1 cellular context compared by ENCODE assay signal in genomic region chr2:207619764-207620203, GRCh38.
TF ChIP-seq lines count a peak whose summit lies in the region.

No MANE protein-coding gene starts in this region.

TF ChIP-seq in HepG2, 621 proteins besides CTCF, POLR2A, EP300 and RAD21 (continued from another document and continues in another):
- no peak for TF ChIP-seq ARNT (IDR thresholded peaks at IDR 0.05)
- peak; percentile 83; the same call in 1 of the 2 replicates for TF ChIP-seq HMGXB3 (CRISPR knock-in tag; IDR thresholded peaks at IDR 0.05; ENCODE audit: borderline replicate concordance)
- no peak for TF ChIP-seq U2AF1 (optimal IDR thresholded peaks at IDR 0.05; ENCODE audit: low read depth, low read length)
- TF ChIP-seq KMT2B (CRISPR knock-in tag; IDR thresholded peaks at IDR 0.05): peak; percentile 60; the same call in 1 of the 2 replicates
- TF ChIP-seq PREB (CRISPR knock-in tag; IDR thresholded peaks at IDR 0.05): no peak
- TF ChIP-seq LCORL (IDR thresholded peaks at IDR 0.05): no peak
- TF ChIP-seq LCORL (CRISPR knock-in tag; IDR thresholded peaks at IDR 0.05): 0 out of 2 replicates have a peak, but pooled peaks have one; percentile 25
- TF ChIP-seq YEATS2 (CRISPR knock-in tag; IDR thresholded peaks at IDR 0.05; ENCODE audit: borderline replicate concordance): peak; percentile 55; the same call in 1 of the 2 replicates
- peak; percentile 42; the same call in 1 of the 2 replicates for TF ChIP-seq ZNF691 (CRISPR knock-in tag; IDR thresholded peaks at IDR 0.05; ENCODE audit: borderline replicate concordance, low read depth)
- TF ChIP-seq MAZ (IDR thresholded peaks at IDR 0.05; ENCODE audit: borderline replicate concordance, low read depth, low read length): no peak
- TF ChIP-seq MAZ (CRISPR knock-in tag; IDR thresholded peaks at IDR 0.05; ENCODE audit: low read depth): 0 out of 2 replicates have a peak, but pooled peaks have one; percentile 23
- no peak for TF ChIP-seq BATF2 (CRISPR knock-in tag; IDR thresholded peaks at IDR 0.05)
- no peak for TF ChIP-seq DBP (CRISPR knock-in tag; IDR thresholded peaks at IDR 0.05; ENCODE audit: not compliant biosample characterization)
- TF ChIP-seq NCOA5 (CRISPR knock-in tag; IDR thresholded peaks at IDR 0.05): no peak
- TF ChIP-seq ZNF850 (CRISPR knock-in tag; conservative IDR thresholded peaks at IDR 0.05): no peak
- TF ChIP-seq ESRRA (CRISPR knock-in tag; IDR thresholded peaks at IDR 0.05; ENCODE audit: low read depth): peak; percentile 93
- TF ChIP-seq ZNF142 (CRISPR knock-in tag; IDR thresholded peaks at IDR 0.05): no peak
- peak; percentile 54 for TF ChIP-seq ERF (CRISPR knock-in tag; IDR thresholded peaks at IDR 0.05)
- peak; percentile 43; the same call in 1 of the 2 replicates for TF ChIP-seq TFE3 (CRISPR knock-in tag; IDR thresholded peaks at IDR 0.05)
- peak; percentile 84; the same call in 1 of the 2 replicates for TF ChIP-seq MIER3 (CRISPR knock-in tag; IDR thresholded peaks at IDR 0.05; ENCODE audit: borderline replicate concordance)
- no peak for TF ChIP-seq ZNF558 (CRISPR knock-in tag; IDR thresholded peaks at IDR 0.05; ENCODE audit: borderline replicate concordance)
- peak; percentile 57; the same call in 1 of the 2 replicates for TF ChIP-seq TBX2 (CRISPR knock-in tag; IDR thresholded peaks at IDR 0.05; ENCODE audit: borderline replicate concordance)
- TF ChIP-seq NCOR1 (IDR thresholded peaks at IDR 0.05; ENCODE audit: borderline replicate concordance, low read length): peak; percentile 30; the same call in 1 of the 2 replicates
- no peak for TF ChIP-seq E2F5 (CRISPR knock-in tag; conservative IDR thresholded peaks at IDR 0.05)
- TF ChIP-seq RFXANK (CRISPR knock-in tag; IDR thresholded peaks at IDR 0.05): no peak
- TF ChIP-seq THAP11 (CRISPR knock-in tag; IDR thresholded peaks at IDR 0.05): peak; percentile 72
- 0 out of 2 replicates have a peak, but pooled peaks have one; percentile 32 for TF ChIP-seq PITX1 (CRISPR knock-in tag; IDR thresholded peaks at IDR 0.05)
- peak; percentile 50; the same call in 1 of the 2 replicates for TF ChIP-seq IRF2 (CRISPR knock-in tag; IDR thresholded peaks at IDR 0.05)
- peak; percentile 52 for TF ChIP-seq RXRB (CRISPR knock-in tag; IDR thresholded peaks at IDR 0.05; ENCODE audit: borderline replicate concordance)
- no peak for TF ChIP-seq RFXAP (CRISPR knock-in tag; IDR thresholded peaks at IDR 0.05; ENCODE audit: borderline replicate concordance)
- peak; percentile 38; the same call in 1 of the 2 replicates for TF ChIP-seq ZNF280D (CRISPR knock-in tag; IDR thresholded peaks at IDR 0.05)
- TF ChIP-seq SYNCRIP (IDR thresholded peaks at IDR 0.05; ENCODE audit: insufficient read depth, low read depth, low read length): no peak
- 0 out of 2 replicates have a peak, but pooled peaks have one; percentile 52 for TF ChIP-seq ZNF205 (CRISPR knock-in tag; IDR thresholded peaks at IDR 0.05)
- no peak for TF ChIP-seq ZNF292 (CRISPR knock-in tag; IDR thresholded peaks at IDR 0.05; ENCODE audit: borderline replicate concordance, low read depth)
- TF ChIP-seq HMGA1 (CRISPR knock-in tag; conservative IDR thresholded peaks at IDR 0.05): no peak
- TF ChIP-seq FOXO1 (CRISPR knock-in tag; IDR thresholded peaks at IDR 0.05): peak; percentile 60; the same call in 1 of the 2 replicates
- no peak for TF ChIP-seq KDM4B (CRISPR knock-in tag; IDR thresholded peaks at IDR 0.05)
